In the genomic region with DNA sequence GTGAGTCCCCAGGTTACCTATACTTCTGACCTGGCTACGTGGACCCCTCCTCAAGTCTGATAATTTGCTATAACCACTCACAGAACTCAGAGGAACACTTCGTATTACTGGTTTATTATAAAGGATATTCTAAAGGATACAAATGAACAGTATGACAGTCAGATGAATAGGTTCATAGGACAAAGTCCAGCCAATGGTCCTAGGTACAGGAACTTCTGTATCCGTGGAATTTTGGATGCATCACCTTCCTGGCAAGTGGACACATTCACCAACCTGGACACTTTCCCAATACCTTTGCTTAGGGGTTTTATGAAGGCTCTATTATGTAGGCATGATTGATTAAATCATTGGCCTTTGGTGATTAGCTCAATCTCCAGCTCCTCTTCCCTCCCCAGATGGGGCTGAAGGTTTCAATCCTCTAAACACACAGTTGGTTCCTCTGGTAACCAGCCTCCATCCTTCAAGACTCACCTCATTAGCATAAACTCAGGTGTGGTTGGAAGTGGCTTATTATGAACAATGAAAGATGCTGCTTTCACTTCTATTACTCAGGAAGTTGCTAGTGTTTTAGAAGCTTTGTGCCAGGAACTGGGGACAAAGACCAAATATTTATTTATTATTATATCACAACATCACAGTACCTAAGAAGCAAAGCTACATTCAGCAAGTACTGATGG, we compare ENCODE assay signal across 22 cellular contexts.
"Had no signal": no experiment of that assay in that cellular context is flagged by ENCODE, and none has a peak within 500 bp of the region (broad histone marks: within the 10 kb centered on the region; RNA-seq: fewer than 3 reads in every experiment).

No MANE protein-coding gene starts in this region.

- ATAC-seq: activated T-cell treated with anti-CD3 and anti-CD28 coated beads, Interleukin-2, amount 50 U/mL, for 4 hours; heart right ventricle; left ventricle myocardium superior; mucosa of descending colon; SK-N-SH treated with all-trans-retinoic acid at 6 μM for 48 hours; T-cell; upper lobe of right lung had no signal

- DNase-seq: activated CD4-positive, CD25-positive, alpha-beta regulatory T cell; activated gamma-delta T cell treated with Interleukin-2 at 50 U/mL for 16 hours; activated naive CD8-positive, alpha-beta T cell treated with anti-CD3 and anti-CD28 coated beads for 36 hours; activated T-cell treated with anti-CD3 and anti-CD28 coated beads, Interleukin-2, amount 50 U/mL, for 4 hours; amniotic stem cell; effector CD8-positive, alpha-beta T cell; heart right ventricle; kidney glomerular epithelial cell; left ventricle myocardium superior; mesenchymal stem cell; mucosa of descending colon; naive B cell; T-cell; T-helper 9 cell; upper lobe of right lung had no signal

- H3K27me3 Mint-ChIP-seq: dendritic cell treated with granulocyte-macrophage colony-stimulating factor and Interleukin-4, amounts not matched to agents 40 ng/mL and 50 ng/mL, for 4 days; naive B cell; progenitor cell of endocrine pancreas had no signal

- H3K36me3 Mint-ChIP-seq: activated naive CD8-positive, alpha-beta T cell treated with anti-CD3 and anti-CD28 coated beads for 36 hours; naive B cell; T-cell had no signal

- H3K9me3 ChIP-seq: esophagus muscularis mucosa, mucosa of descending colon, thoracic aorta, upper lobe of right lung had no signal

- H3K27ac ChIP-seq: cardiac muscle cell, esophagus muscularis mucosa, heart right ventricle, thoracic aorta, upper lobe of right lung had no signal

- H3K9me3 Mint-ChIP-seq: activated naive CD8-positive, alpha-beta T cell treated with anti-CD3 and anti-CD28 coated beads for 36 hours; activated T-cell treated with anti-CD3 and anti-CD28 coated beads, Interleukin-2, amount 50 U/mL, for 4 hours; dendritic cell treated with granulocyte-macrophage colony-stimulating factor and Interleukin-4, amounts not matched to agents 40 ng/mL and 50 ng/mL, for 4 days; T-cell had no signal

- H3K27ac Mint-ChIP-seq: activated naive CD8-positive, alpha-beta T cell treated with anti-CD3 and anti-CD28 coated beads for 36 hours; dendritic cell treated with granulocyte-macrophage colony-stimulating factor and Interleukin-4, amounts not matched to agents 40 ng/mL and 50 ng/mL, for 4 days; naive B cell; progenitor cell of endocrine pancreas; T-cell had no signal

- H3K36me3 ChIP-seq: cardiac muscle cell, esophagus muscularis mucosa, heart right ventricle, thoracic aorta, upper lobe of right lung had no signal

- H3K4me3 Mint-ChIP-seq: activated naive CD8-positive, alpha-beta T cell treated with anti-CD3 and anti-CD28 coated beads for 36 hours; activated T-cell treated with anti-CD3 and anti-CD28 coated beads, Interleukin-2, amount 50 U/mL, for 4 hours; dendritic cell treated with granulocyte-macrophage colony-stimulating factor and Interleukin-4, amounts not matched to agents 40 ng/mL and 50 ng/mL, for 4 days; naive B cell; neural crest cell; T-cell had no signal

- H3K27me3 ChIP-seq: cardiac muscle cell, esophagus muscularis mucosa, heart right ventricle, upper lobe of right lung had no signal

- H3K4me3 ChIP-seq: cardiac muscle cell, esophagus muscularis mucosa, heart right ventricle, mucosa of descending colon, thoracic aorta, upper lobe of right lung had no signal

- H3K4me1 Mint-ChIP-seq: naive B cell had no signal

- H3K4me1 ChIP-seq: upper lobe of right lung had no signal
